Comparison of ENCODE assay signal across 35 cellular contexts in genomic region chr3:191255156-191255555, GRCh38. TPM values are rescaled to one million over a fixed set of nuclear protein-coding genes. Genes with fewer than 3 reads are reported as not detected.
DNase-seq lines count a peak whose midpoint lies in the region; ATAC-seq, FAIRE-seq and TF ChIP-seq lines count a peak whose summit lies in the region.
"Had no signal": no experiment of that assay in that cellular context is flagged by ENCODE, and none has a peak within 500 bp of the region (broad histone marks: within the 10 kb centered on the region; RNA-seq: fewer than 3 reads in every experiment).

No MANE protein-coding gene starts in this region.

- intact Hi-C loops in left ventricle myocardium inferior (cut with micrococcal nuclease): no loop called here
- intact Hi-C loops in heart left ventricle (cut with DNase I): loop anchor here in 3 of 10 donors (5.0 to 10.0 kb wide), 3 partner anchors 70 to 140 kb away; partner anchors contain the start of gene CCDC50 (in 2 of the 3)

- H2AFZ ChIP-seq in astrocyte (ENCODE audit: low read depth, low read length): no peak overlapping the region
- peak overlapping the region; percentile 12 for H2AFZ ChIP-seq in neural progenitor cell (replicated peaks)

- WGBS in heart left ventricle, 4 donors: 85 to 93% (median 88%) methylated on average over 5 of the region's 5 CpGs

- H3K4me1 Mint-ChIP-seq in IgD-negative memory B cell (peaks cover 48 to 70% (median 52%) of the 10 kb centered on the region in 3 donors), astrocyte (ENCODE audit: low read depth, unreplicated experiment) (peaks cover 14% of the 10 kb centered on the region), neural progenitor cell (peaks cover 18% of the 10 kb centered on the region)
- H3K4me1 Mint-ChIP-seq: activated naive CD4-positive, alpha-beta T cell treated with anti-CD3 and anti-CD28 coated beads, Interleukin-2, amount 50 U/mL, for 24 hours; stimulated activated naive CD8-positive, alpha-beta T cell treated with anti-CD3 and anti-CD28 coated beads, Interleukin-15, amount 100 ng/mL, for 72 hours had no signal

- H3K27me3 Mint-ChIP-seq in IgD-negative memory B cell: no peaks in the 10 kb centered on the region
- H3K27me3 Mint-ChIP-seq in astrocyte (ENCODE audit: low read depth, unreplicated experiment): no peaks in the 10 kb centered on the region
- H3K27me3 Mint-ChIP-seq in neural progenitor cell (ENCODE audit: insufficient read depth, low read depth): peaks cover 4% of the 10 kb centered on the region
- H3K27me3 Mint-ChIP-seq: activated CD4-positive, alpha-beta memory T cell treated with anti-CD3 and anti-CD28 coated beads for 36 hours; activated naive CD4-positive, alpha-beta T cell treated with anti-CD3 and anti-CD28 coated beads, Interleukin-2, amount 50 U/mL, for 24 hours; stimulated activated naive CD8-positive, alpha-beta T cell treated with anti-CD3 and anti-CD28 coated beads, Interleukin-15, amount 100 ng/mL, for 72 hours had no signal

- peaks cover 3% of the 10 kb centered on the region for H3K36me3 Mint-ChIP-seq in IgD-negative memory B cell
- H3K36me3 Mint-ChIP-seq in astrocyte (ENCODE audit: low read depth, unreplicated experiment): no peaks in the 10 kb centered on the region
- no peaks in the 10 kb centered on the region for H3K36me3 Mint-ChIP-seq in neural progenitor cell
- H3K36me3 Mint-ChIP-seq: activated CD4-positive, alpha-beta memory T cell treated with anti-CD3 and anti-CD28 coated beads for 36 hours; activated naive CD4-positive, alpha-beta T cell treated with anti-CD3 and anti-CD28 coated beads, Interleukin-2, amount 50 U/mL, for 24 hours had no signal

- H3K27me3 ChIP-seq in astrocyte (ENCODE audit: insufficient read depth, low read length): no peaks in the 10 kb centered on the region
- no peaks in the 10 kb centered on the region for H3K27me3 ChIP-seq in neural progenitor cell
- no peaks in the 10 kb centered on the region for H3K27me3 ChIP-seq in left ventricle myocardium inferior (ENCODE audit: low read depth)
- no peaks in the 10 kb centered on the region for H3K27me3 ChIP-seq in heart left ventricle
- H3K27me3 ChIP-seq: BLaER1, neutrophil, right lobe of liver, thyroid gland, vagina had no signal

- no peak overlapping the region for H3K4me2 ChIP-seq in astrocyte (ENCODE audit: low read length)
- H3K4me2 ChIP-seq in neural progenitor cell: no peak overlapping the region
- H3K4me2 ChIP-seq: BLaER1, SK-N-SH had no signal

- ATAC-seq in heart left ventricle: no peak
- ATAC-seq: right lobe of liver; stimulated activated naive CD8-positive, alpha-beta T cell treated with anti-CD3 and anti-CD28 coated beads, Interleukin-15, amount 100 ng/mL, for 72 hours had no signal

- H3K4me3 ChIP-seq in astrocyte (ENCODE audit: insufficient read depth, low read depth, low read length) (no peak overlapping the region), neural progenitor cell (no peak overlapping the region), left ventricle myocardium inferior (no peak overlapping the region), heart left ventricle (no peak overlapping the region)
- H3K4me3 ChIP-seq: BLaER1, prostate gland, right lobe of liver, thyroid gland, vagina had no signal

- TF ChIP-seq CTCF in astrocyte (IDR thresholded peaks at IDR 0.05; ENCODE audit: insufficient read depth, low read depth, low read length) (no peak), neural progenitor cell (IDR thresholded peaks at IDR 0.05) (no peak), left ventricle myocardium inferior (IDR thresholded peaks at IDR 0.05; ENCODE audit: borderline replicate concordance) (no peak), heart left ventricle (IDR thresholded peaks at IDR 0.05) (no peak)

- DNase-seq in Daoy (ENCODE audit: low read depth): peak; percentile 31
- peak; percentile 36 for DNase-seq in astrocyte (ENCODE audit: low read depth)
- DNase-seq in neural progenitor cell (ENCODE audit: low spot score): no peak
- no peak for DNase-seq in left ventricle myocardium inferior
- DNase-seq in activated CD4-positive, alpha-beta T cell treated with anti-CD3 and anti-CD28 coated beads for 4 hours: no peak
- DNase-seq in activated CD8-positive, alpha-beta memory T cell treated with anti-CD3 and anti-CD28 coated beads for 24 hours: no peak
- DNase-seq in heart left ventricle: no peak
- DNase-seq: ACHN; activated CD4-positive, alpha-beta memory T cell treated with anti-CD3 and anti-CD28 coated beads for 36 hours; activated CD4-positive, CD25-positive, alpha-beta regulatory T cell treated with anti-CD3 and anti-CD28 coated beads, Interleukin-2, amount 50 U/mL, for 72 hours; activated CD8-positive, alpha-beta memory T cell treated with anti-CD3 and anti-CD28 coated beads, Interleukin-2, amount 50 U/mL, for 48 hours; amniotic stem cell; DMS53; GF-D8; hypothalamus; mesenchymal stem cell; NCI-H1048; NCI-H446; NCI-H748 treated with DMSO at 0.1 percent for 48 hours; right lobe of liver; SK-N-SH; stimulated activated CD8-positive, alpha-beta memory T cell treated with anti-CD3 and anti-CD28 coated beads, Interleukin-4, amount 100 ng/mL, for 48 hours; stimulated activated naive CD8-positive, alpha-beta T cell treated with anti-CD3 and anti-CD28 coated beads, Interleukin-15, amount 100 ng/mL, for 72 hours; thyroid gland had no signal

- H3K9me3 ChIP-seq in astrocyte (ENCODE audit: insufficient read depth, low read depth, low read length) (no peaks in the 10 kb centered on the region), neural progenitor cell (ENCODE audit: low read depth) (no peaks in the 10 kb centered on the region), left ventricle myocardium inferior (replicated peaks) (no peaks in the 10 kb centered on the region), heart left ventricle (no peaks in the 10 kb centered on the region)
- H3K9me3 ChIP-seq: BLaER1, neutrophil, prostate gland, right lobe of liver, SK-N-SH, thyroid gland, vagina had no signal

- H3K27ac Mint-ChIP-seq in IgD-negative memory B cell (peak overlapping the region; percentile 71 to 91 (median 86)), astrocyte (ENCODE audit: unreplicated experiment) (no peak overlapping the region), neural progenitor cell (no peak overlapping the region)
- H3K27ac Mint-ChIP-seq: activated CD4-positive, alpha-beta memory T cell treated with anti-CD3 and anti-CD28 coated beads for 36 hours; activated naive CD4-positive, alpha-beta T cell treated with anti-CD3 and anti-CD28 coated beads, Interleukin-2, amount 50 U/mL, for 24 hours; activated T-helper 2 cell treated with anti-CD3 and anti-CD28 coated beads, Interferon-gamma antibody, Interleukin-2, Interleukin-4, amounts not matched to agents 10 μg/mL and 5 μg/mL and 100 μg/mL, durations not matched to agents 14 hours and 24 hours and 36 hours; stimulated activated naive CD8-positive, alpha-beta T cell treated with anti-CD3 and anti-CD28 coated beads, Interleukin-15, amount 100 ng/mL, for 72 hours; T-helper 1 cell treated with Interleukin-12 subunit alpha and Interleukin-12 subunit beta and Interleukin-4 antibody, amounts not matched to agents 30 μg/mL and 1 μg/mL, for 36 hours had no signal

- H3K9ac ChIP-seq in astrocyte (ENCODE audit: low read length) (no peak overlapping the region), neural progenitor cell (no peak overlapping the region)
- H3K9ac ChIP-seq: BLaER1, SK-N-SH had no signal

- H4K20me1 ChIP-seq in astrocyte (ENCODE audit: insufficient read depth, low read length): no peaks in the 10 kb centered on the region
- no peaks in the 10 kb centered on the region for H4K20me1 ChIP-seq in neural progenitor cell (ENCODE audit: low read depth)
- H4K20me1 ChIP-seq: BLaER1 had no signal

- H3K9me3 Mint-ChIP-seq in IgD-negative memory B cell (peaks cover 0 to 3% (median 0%) of the 10 kb centered on the region in 3 donors), astrocyte (ENCODE audit: unreplicated experiment) (no peaks in the 10 kb centered on the region), neural progenitor cell (peaks cover 2% of the 10 kb centered on the region)
- H3K9me3 Mint-ChIP-seq: activated CD4-positive, alpha-beta memory T cell treated with anti-CD3 and anti-CD28 coated beads for 36 hours; activated naive CD4-positive, alpha-beta T cell treated with anti-CD3 and anti-CD28 coated beads, Interleukin-2, amount 50 U/mL, for 24 hours; activated T-helper 2 cell treated with anti-CD3 and anti-CD28 coated beads, Interferon-gamma antibody, Interleukin-2, Interleukin-4, amounts not matched to agents 10 μg/mL and 5 μg/mL and 100 μg/mL, durations not matched to agents 14 hours and 24 hours and 36 hours; T-helper 1 cell treated with Interleukin-12 subunit alpha and Interleukin-12 subunit beta and Interleukin-4 antibody, amounts not matched to agents 30 μg/mL and 1 μg/mL, for 36 hours had no signal

- no peak for FAIRE-seq in astrocyte (lab: Jason Lieb, UNC)
- FAIRE-seq: TTC549 had no signal

- peak overlapping the region; percentile 31 to 86 (median 80) for H3K4me3 Mint-ChIP-seq in IgD-negative memory B cell
- no peak overlapping the region for H3K4me3 Mint-ChIP-seq in astrocyte (ENCODE audit: unreplicated experiment)
- no peak overlapping the region for H3K4me3 Mint-ChIP-seq in neural progenitor cell
- H3K4me3 Mint-ChIP-seq: activated CD4-positive, alpha-beta memory T cell treated with anti-CD3 and anti-CD28 coated beads for 36 hours; activated naive CD4-positive, alpha-beta T cell treated with anti-CD3 and anti-CD28 coated beads, Interleukin-2, amount 50 U/mL, for 24 hours; stimulated activated naive CD8-positive, alpha-beta T cell treated with anti-CD3 and anti-CD28 coated beads, Interleukin-15, amount 100 ng/mL, for 72 hours; T-helper 1 cell treated with Interleukin-12 subunit alpha and Interleukin-12 subunit beta and Interleukin-4 antibody, amounts not matched to agents 30 μg/mL and 1 μg/mL, for 36 hours had no signal

- no peaks in the 10 kb centered on the region for H3K79me2 ChIP-seq in astrocyte (ENCODE audit: insufficient read depth, low read length)
- H3K79me2 ChIP-seq in neural progenitor cell (ENCODE audit: low read depth): no peaks in the 10 kb centered on the region

- no peaks in the 10 kb centered on the region for H3K36me3 ChIP-seq in astrocyte (ENCODE audit: insufficient read depth, low read length)
- no peaks in the 10 kb centered on the region for H3K36me3 ChIP-seq in neural progenitor cell
- H3K36me3 ChIP-seq in left ventricle myocardium inferior: no peaks in the 10 kb centered on the region
- H3K36me3 ChIP-seq in heart left ventricle: no peaks in the 10 kb centered on the region
- H3K36me3 ChIP-seq: BLaER1, neutrophil, prostate gland, right lobe of liver, thyroid gland, vagina had no signal

- peaks cover 7% of the 10 kb centered on the region for H3F3A ChIP-seq in neural progenitor cell (ENCODE audit: low read depth)

- no peaks in the 10 kb centered on the region for H3K4me1 ChIP-seq in astrocyte (ENCODE audit: insufficient read depth, low read length)
- peaks cover 42% of the 10 kb centered on the region for H3K4me1 ChIP-seq in neural progenitor cell
- H3K4me1 ChIP-seq in left ventricle myocardium inferior: no peaks in the 10 kb centered on the region
- H3K4me1 ChIP-seq in heart left ventricle: peaks cover 0 to 8% (median 0%) of the 10 kb centered on the region in 12 donors
- H3K4me1 ChIP-seq: prostate gland, right lobe of liver, vagina had no signal

- no peak for TF ChIP-seq POLR2A in heart left ventricle (IDR thresholded peaks at IDR 0.05)

- H3K27ac ChIP-seq in astrocyte (ENCODE audit: low read depth, low read length) (no peak overlapping the region), neural progenitor cell (no peak overlapping the region), left ventricle myocardium inferior (replicated peaks) (no peak overlapping the region), heart left ventricle (no peak overlapping the region)
- H3K27ac ChIP-seq: BLaER1, neutrophil, prostate gland, right lobe of liver, thyroid gland, vagina had no signal

RNA-seq across cellular contexts. Expression of gene OSTN, which starts 56.1 kb away (rescaled TPM):
- total RNA-seq in Daoy (2014; rRNA removed; shearing (Covaris generic)): 0.11 TPM in 1 of 2 replicates, not detected in the other
- polyA plus RNA-seq in IgD-negative memory B cell (not detected), heart left ventricle (not detected)
- total RNA-seq in astrocyte (not detected in 2 replicates), neural progenitor cell (ENCODE audit: low replicate concordance) (0.28 and 1.2 TPM in 2 replicates), left ventricle myocardium inferior (0.36 TPM), heart left ventricle (1 to 10 TPM in 1 of 9 donors, under 1 TPM in 3, not detected in 5; 0.27 to 3.7 (median 0.51) TPM)
- total RNA-seq: activated CD4-positive, alpha-beta memory T cell treated with anti-CD3 and anti-CD28 coated beads for 36 hours; activated T-helper 2 cell treated with anti-CD3 and anti-CD28 coated beads, Interferon-gamma antibody, Interleukin-2, Interleukin-4, amounts not matched to agents 10 μg/mL and 5 μg/mL and 100 μg/mL, durations not matched to agents 14 hours and 24 hours and 36 hours; chondrocyte; HT-29; right lobe of liver; thyroid gland; vagina had no signal

Comparison
In these comparisons a context has a peak if more than half of its experiments do, and no peak if none do; other contexts are left out.
1. DNase-seq: peak in Daoy (single experiment) and astrocyte (single experiment); none in neural progenitor cell (single experiment), left ventricle myocardium inferior (single experiment), activated CD4-positive, alpha-beta T cell treated with anti-CD3 and anti-CD28 coated beads for 4 hours (0 of 2), activated CD8-positive, alpha-beta memory T cell treated with anti-CD3 and anti-CD28 coated beads for 24 hours (single experiment) and heart left ventricle (0 of 5).
2. H3K27ac Mint-ChIP-seq: peak in IgD-negative memory B cell (3 of 3); none in astrocyte (single experiment) and neural progenitor cell (single experiment).
3. H3K4me3 Mint-ChIP-seq: peak in IgD-negative memory B cell (4 of 4); none in astrocyte (single experiment) and neural progenitor cell (single experiment).